ENCODE assay signal across 10 cellular contexts in the genomic region with DNA sequence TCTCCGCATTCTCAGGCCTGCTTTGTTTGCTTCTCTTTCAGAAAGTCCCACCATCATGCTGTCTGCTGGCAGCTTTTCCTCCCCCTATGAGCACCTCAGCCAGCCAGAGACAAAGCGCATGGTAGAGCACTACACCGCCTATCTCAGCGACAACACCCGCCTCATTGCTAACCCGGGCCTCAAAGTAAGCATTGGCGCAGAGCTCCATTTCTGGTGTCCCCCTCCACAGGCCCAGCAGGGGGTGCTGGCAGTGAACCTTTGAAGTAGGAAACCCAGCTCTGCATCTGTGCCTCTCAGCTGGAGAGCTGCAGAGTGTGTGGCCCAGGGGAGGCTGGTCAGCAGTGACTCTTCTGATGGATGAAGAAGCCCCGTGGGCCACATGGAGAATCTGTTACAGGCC.
DNase-seq lines count a peak whose midpoint lies in the region; ATAC-seq and TF ChIP-seq lines count a peak whose summit lies in the region.
"Had no signal": no experiment of that assay in that cellular context is flagged by ENCODE, and none has a peak within 500 bp of the region (broad histone marks: within the 10 kb centered on the region; RNA-seq: fewer than 3 reads in every experiment).

No MANE protein-coding gene starts in this region.

- no peaks in the 10 kb centered on the region for H3K9me3 ChIP-seq in right cardiac atrium (ENCODE audit: control insufficient read depth, low read length)
- H3K9me3 ChIP-seq: breast epithelium had no signal

- 84% methylated on average over 8 of the region's 8 CpGs for WGBS in right cardiac atrium

- intact Hi-C loops in right cardiac atrium (cut with DNase I) (loop anchor here in 1 of 4 donors (10.0 kb wide), 1 partner anchor 379 kb away; no protein-coding TSS in a partner anchor), left cardiac atrium (cut with DNase I) (no loop called here)

- no peak overlapping the region for H3K4me3 Mint-ChIP-seq in stimulated activated naive CD8-positive, alpha-beta T cell treated with anti-CD3 and anti-CD28 coated beads, Interleukin-15, amount 100 ng/mL, for 72 hours
- H3K4me3 Mint-ChIP-seq: T-cell had no signal

- peak; percentile 40 for TF ChIP-seq CTCF in choroid plexus epithelial cell (conservative IDR thresholded peaks at IDR 0.05; ENCODE audit: low read depth, low read length)
- TF ChIP-seq CTCF in coronary artery (IDR thresholded peaks at IDR 0.05): no peak

- no peaks in the 10 kb centered on the region for H3K27me3 Mint-ChIP-seq in stimulated activated naive CD8-positive, alpha-beta T cell treated with anti-CD3 and anti-CD28 coated beads, Interleukin-15, amount 100 ng/mL, for 72 hours

- H3K27ac Mint-ChIP-seq in stimulated activated naive CD8-positive, alpha-beta T cell treated with anti-CD3 and anti-CD28 coated beads, Interleukin-15, amount 100 ng/mL, for 72 hours: no peak overlapping the region
- H3K27ac Mint-ChIP-seq: T-cell had no signal

- ATAC-seq in right cardiac atrium (peak in 1 of 2 donors; percentile 16), left cardiac atrium (no peak)
- ATAC-seq in stimulated activated naive CD8-positive, alpha-beta T cell treated with anti-CD3 and anti-CD28 coated beads, Interleukin-15, amount 100 ng/mL, for 72 hours: peak; percentile 70
- ATAC-seq: T-cell had no signal

- H3K4me3 ChIP-seq in right cardiac atrium (ENCODE audit: low read length): no peak overlapping the region
- no peak overlapping the region for H3K4me3 ChIP-seq in choroid plexus epithelial cell (ENCODE audit: low read depth, low read length)
- H3K4me3 ChIP-seq in coronary artery: no peak overlapping the region
- H3K4me3 ChIP-seq: breast epithelium had no signal

- H3K27me3 ChIP-seq in right cardiac atrium (ENCODE audit: control insufficient read depth, insufficient read depth): no peaks in the 10 kb centered on the region
- H3K27me3 ChIP-seq: breast epithelium had no signal

- DNase-seq in right cardiac atrium (peak in 2 of 3 donors; percentile 47 to 57), left cardiac atrium (no peak), NCI-H345 (lab: John Stamatoyannopoulos, UW) (peak; percentile 80), choroid plexus epithelial cell (ENCODE audit: low read depth) (peak; percentile 40), coronary artery (ENCODE audit: low spot score) (no peak), NCI-H1436 (lab: John Stamatoyannopoulos, UW) (no peak), NCI-H1436 treated with DMSO at 0.1 percent for 48 hours (lab: John Stamatoyannopoulos, UW) (no peak)
- peak in 1 of 2 donors; percentile 22 for DNase-seq in stimulated activated naive CD8-positive, alpha-beta T cell treated with anti-CD3 and anti-CD28 coated beads, Interleukin-15, amount 100 ng/mL, for 72 hours

- no peak overlapping the region for H3K27ac ChIP-seq in right cardiac atrium (ENCODE audit: low read length)
- no peak overlapping the region for H3K27ac ChIP-seq in coronary artery
- H3K27ac ChIP-seq: breast epithelium had no signal

- no peaks in the 10 kb centered on the region for H3K4me1 Mint-ChIP-seq in stimulated activated naive CD8-positive, alpha-beta T cell treated with anti-CD3 and anti-CD28 coated beads, Interleukin-15, amount 100 ng/mL, for 72 hours
- H3K4me1 Mint-ChIP-seq: T-cell had no signal

- no peaks in the 10 kb centered on the region for H3K4me1 ChIP-seq in right cardiac atrium (ENCODE audit: control insufficient read depth, insufficient read depth, low read length)
- H3K4me1 ChIP-seq: breast epithelium had no signal

- H3K9me3 Mint-ChIP-seq in stimulated activated naive CD8-positive, alpha-beta T cell treated with anti-CD3 and anti-CD28 coated beads, Interleukin-15, amount 100 ng/mL, for 72 hours: no peaks in the 10 kb centered on the region
- H3K9me3 Mint-ChIP-seq: T-cell had no signal

Comparison
In these comparisons a context has a peak if more than half of its experiments do, and no peak if none do; other contexts are left out.
1. DNase-seq: peak in right cardiac atrium (2 of 3), NCI-H345 (single experiment) and choroid plexus epithelial cell (single experiment); none in left cardiac atrium (single experiment), coronary artery (single experiment), NCI-H1436 (single experiment) and NCI-H1436 treated with DMSO at 0.1 percent for 48 hours (single experiment).